ENCODE assay signal across 8 cellular contexts in the genomic region with DNA sequence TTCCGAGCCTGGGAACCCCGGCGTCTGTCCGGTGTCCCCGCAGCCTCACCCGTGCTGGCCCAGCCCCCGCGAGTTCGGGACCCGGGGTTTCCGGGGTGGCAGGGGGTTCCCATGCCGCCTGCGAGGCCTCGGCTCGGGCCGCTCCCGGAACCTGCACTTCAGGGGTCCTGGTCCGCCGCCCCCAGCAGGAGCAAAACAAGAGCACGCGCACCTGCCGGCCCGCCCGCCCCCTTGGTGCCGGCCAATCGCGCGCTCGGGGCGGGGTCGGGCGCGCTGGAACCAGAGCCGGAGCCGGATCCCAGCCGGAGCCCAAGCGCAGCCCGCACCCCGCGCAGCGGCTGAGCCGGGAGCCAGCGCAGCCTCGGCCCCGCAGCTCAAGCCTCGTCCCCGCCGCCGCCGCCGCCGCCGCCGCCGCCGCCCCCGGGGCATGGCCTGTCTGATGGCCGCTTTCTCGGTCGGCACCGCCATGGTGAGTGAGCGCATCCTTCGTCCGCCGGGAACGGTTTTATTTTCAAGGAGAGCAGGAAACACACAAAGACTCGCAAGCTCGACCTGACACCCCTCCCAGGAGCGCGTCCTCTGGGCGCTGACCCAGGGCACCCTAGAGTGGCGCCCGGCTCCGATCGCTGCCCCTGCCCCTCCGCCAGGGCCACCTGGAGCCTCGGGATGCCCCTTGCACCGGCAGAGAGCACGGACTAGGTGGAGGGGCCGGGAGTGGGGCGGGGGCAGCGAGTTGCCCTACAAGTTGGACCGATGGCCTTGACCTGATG.
DNase-seq lines count a peak whose midpoint lies in the region; ATAC-seq and TF ChIP-seq lines count a peak whose summit lies in the region.

A gene (plus strand): TSS at position 305 of the 770 bp plus-strand sequence. CDS start 123 bp downstream, at position 428.

- TF ChIP-seq POLR2A in GM19099 (IDR thresholded peaks at IDR 0.05; ENCODE audit: extremely low read depth, insufficient read length, low read depth), result peak; percentile 54

- ATAC-seq in GM19463 (IDR thresholded peaks at IDR 0.05; ENCODE audit: unreplicated experiment), result no peak

- intact Hi-C loops in head of caudate nucleus (cut with DNase I), result no loop called here

- DNase-seq in NCI-H526 treated with DMSO at 0.1 percent for 48 hours (lab: John Stamatoyannopoulos, UW) (peak; percentile 46), head of caudate nucleus (peak in 41 of 42 donors; percentile 14 to 89 (median 76)), nucleus accumbens (lab: John Stamatoyannopoulos, UW) (peak in 37 of 56 donors; percentile 22 to 72 (median 47)), dedifferentiated amniotic fluid mesenchymal stem cell (ENCODE audit: extremely low spot score) (no peak), cortex of kidney (lab: John Stamatoyannopoulos, UW) (no peak)
- DNase-seq in activated naive CD4-positive, alpha-beta T cell treated with anti-CD3 and anti-CD28 coated beads, Interleukin-2, amount 50 U/mL, for 16 hours, result peak; percentile 48

Comparison
In these comparisons a context has a peak if more than half of its experiments do, and no peak if none do; other contexts are left out.
1. DNase-seq: peak in NCI-H526 treated with DMSO at 0.1 percent for 48 hours (single experiment), activated naive CD4-positive, alpha-beta T cell treated with anti-CD3 and anti-CD28 coated beads, Interleukin-2, amount 50 U/mL, for 16 hours (single experiment), head of caudate nucleus (41 of 42) and nucleus accumbens (37 of 56); none in dedifferentiated amniotic fluid mesenchymal stem cell (single experiment) and cortex of kidney (single experiment).